In the genomic region with DNA sequence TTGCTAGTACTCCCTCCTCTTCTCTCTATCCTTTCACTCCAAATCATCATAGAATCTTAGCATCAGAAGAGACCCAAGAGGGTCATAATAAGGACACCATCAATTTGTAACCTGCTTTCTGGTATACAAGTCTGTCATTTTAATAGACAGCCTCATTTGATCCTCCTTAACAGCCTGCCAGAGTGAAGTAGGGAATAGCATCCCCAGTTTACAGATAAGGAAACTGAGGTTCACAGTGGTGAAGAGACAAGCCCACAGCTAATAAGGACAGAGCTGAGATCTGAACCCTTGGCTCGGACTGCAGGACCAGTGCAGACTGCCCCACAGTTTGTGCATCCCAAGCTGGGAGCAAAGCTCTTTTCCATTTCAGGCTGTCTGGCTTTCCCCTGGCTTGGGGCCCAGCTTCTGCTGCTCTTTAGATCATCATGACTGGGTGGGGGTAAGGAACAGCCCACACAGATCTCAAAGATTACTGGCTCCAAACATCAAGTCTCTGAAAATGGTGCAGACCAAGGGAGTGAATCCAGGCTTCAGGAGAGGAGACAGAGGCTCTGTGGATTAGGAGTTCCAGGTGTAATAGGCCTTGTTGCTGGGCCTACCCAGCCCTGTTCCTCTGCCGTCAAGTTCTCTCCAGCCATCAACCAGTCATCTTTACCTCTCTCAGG, we compare ENCODE assay signal across 12 cellular contexts. TPM values are rescaled to one million over a fixed set of nuclear protein-coding genes. Genes with fewer than 3 reads are reported as not detected.
DNase-seq lines count a peak whose midpoint lies in the region; ATAC-seq and TF ChIP-seq lines count a peak whose summit lies in the region.
"Had no signal": no experiment of that assay in that cellular context is flagged by ENCODE, and none has a peak within 500 bp of the region (broad histone marks: within the 10 kb centered on the region; RNA-seq: fewer than 3 reads in every experiment).

No MANE protein-coding gene starts in this region.

- H3K27ac Mint-ChIP-seq in T-helper 17 cell, result peak overlapping the region; percentile 27
- H3K27ac Mint-ChIP-seq: activated CD4-positive, alpha-beta T cell treated with anti-CD3 and anti-CD28 coated beads for 36 hours; activated naive CD8-positive, alpha-beta T cell treated with anti-CD3 and anti-CD28 coated beads, Interleukin-2, amount 10 ng/mL, durations not matched to agents 7 days and 5 days had no signal

- no peak overlapping the region for H3K4me3 Mint-ChIP-seq in T-helper 17 cell
- H3K4me3 Mint-ChIP-seq: activated CD4-positive, alpha-beta T cell treated with anti-CD3 and anti-CD28 coated beads for 36 hours; activated naive CD8-positive, alpha-beta T cell treated with anti-CD3 and anti-CD28 coated beads, Interleukin-2, amount 10 ng/mL, durations not matched to agents 7 days and 5 days had no signal

- peak overlapping the region; percentile 47 to 66 for H3K27ac ChIP-seq in prostate gland
- no peak overlapping the region for H3K27ac ChIP-seq in smooth muscle cell (ENCODE audit: low read depth)
- H3K27ac ChIP-seq: SJSA1 had no signal

- H3K79me2 ChIP-seq in smooth muscle cell (ENCODE audit: low read depth), result no peaks in the 10 kb centered on the region

- no peaks in the 10 kb centered on the region for H4K20me1 ChIP-seq in smooth muscle cell (ENCODE audit: low read depth)

- no peak overlapping the region for H3K4me2 ChIP-seq in smooth muscle cell

- H3K27me3 ChIP-seq in prostate gland (replicated peaks; ENCODE audit: insufficient read depth) (no peaks in the 10 kb centered on the region), smooth muscle cell (ENCODE audit: low read depth) (no peaks in the 10 kb centered on the region)
- H3K27me3 ChIP-seq: SJSA1 had no signal

- no peak for TF ChIP-seq CTCF in prostate gland (IDR thresholded peaks at IDR 0.05)
- TF ChIP-seq CTCF in smooth muscle cell (IDR thresholded peaks at IDR 0.05; ENCODE audit: borderline replicate concordance, insufficient read depth, poor library complexity, severe bottlenecking), result no peak

- no peak for TF ChIP-seq POLR2A in prostate gland (IDR thresholded peaks at IDR 0.05)

- ATAC-seq in T-helper 17 cell, result no peak
- peak; percentile 31 to 56 for ATAC-seq in left cardiac atrium
- ATAC-seq in HG03460 (IDR thresholded peaks at IDR 0.05; ENCODE audit: unreplicated experiment), result no peak

- DNase-seq in GM03348 (ENCODE audit: low spot score) (peak; percentile 65), T-helper 17 cell (no peak), left cardiac atrium (no peak), prostate gland (ENCODE audit: low spot score) (no peak), activated gamma-delta T cell (lab: John Stamatoyannopoulos, UW) (no peak), smooth muscle cell (lab: John Stamatoyannopoulos, UW; ENCODE audit: unreplicated experiment) (no peak), HCEC 1CT (no peak)

- H3K4me1 Mint-ChIP-seq in T-helper 17 cell, result peaks cover 9% of the 10 kb centered on the region

- H3K36me3 Mint-ChIP-seq in T-helper 17 cell (ENCODE audit: low read depth), result peaks cover 2% of the 10 kb centered on the region

- WGBS in prostate gland, result 35% methylated on average over 2 of the region's 2 CpGs
- WGBS in smooth muscle cell (ENCODE audit: low lambda C conversion rate), result 40% methylated on average over 2 of the region's 2 CpGs

- intact Hi-C loops in left cardiac atrium (cut with DNase I) (no loop called here), prostate gland (cut with DNase I) (no loop called here)

- no peak overlapping the region for H3K4me3 ChIP-seq in prostate gland
- no peak overlapping the region for H3K4me3 ChIP-seq in smooth muscle cell
- H3K4me3 ChIP-seq: GM12878, SJSA1 had no signal

- no peaks in the 10 kb centered on the region for H3K4me1 ChIP-seq in prostate gland (replicated peaks)
- H3K4me1 ChIP-seq in smooth muscle cell (ENCODE audit: low read depth), result peaks cover 3% of the 10 kb centered on the region
- H3K4me1 ChIP-seq: SJSA1 had no signal

- H3K9ac ChIP-seq in smooth muscle cell (ENCODE audit: low read depth), result no peak overlapping the region

- H2AFZ ChIP-seq in smooth muscle cell (ENCODE audit: low read depth), result no peak overlapping the region

- no peaks in the 10 kb centered on the region for H3K36me3 ChIP-seq in prostate gland
- H3K36me3 ChIP-seq in smooth muscle cell (ENCODE audit: low read depth), result no peaks in the 10 kb centered on the region
- H3K36me3 ChIP-seq: SJSA1 had no signal

- no peaks in the 10 kb centered on the region for H3K9me3 ChIP-seq in T-helper 17 cell (ENCODE audit: control insufficient read depth, low read length, poor library complexity, severe bottlenecking)
- no peaks in the 10 kb centered on the region for H3K9me3 ChIP-seq in prostate gland
- H3K9me3 ChIP-seq in smooth muscle cell (replicated peaks; ENCODE audit: low read depth), result no peaks in the 10 kb centered on the region
- H3K9me3 ChIP-seq: SJSA1 had no signal

- H3F3A ChIP-seq in smooth muscle cell (ENCODE audit: low read depth), result no peaks in the 10 kb centered on the region

- H3K27me3 Mint-ChIP-seq in T-helper 17 cell, result no peaks in the 10 kb centered on the region
- H3K27me3 Mint-ChIP-seq: activated CD4-positive, alpha-beta T cell treated with anti-CD3 and anti-CD28 coated beads for 36 hours had no signal

RNA-seq across cellular contexts. Expression of a gene that starts 10.3 kb away (rescaled TPM):
- 1 to 10 TPM; 5.7 to 7.0 TPM for total RNA-seq in T-helper 17 cell
- 100 to 1,000 TPM; 443 to 470 TPM for total RNA-seq in left cardiac atrium
- 100 to 1,000 TPM; 132 to 154 TPM for total RNA-seq in prostate gland
- 63.8 and 91.0 TPM in 2 replicates for total RNA-seq in smooth muscle cell
- 305 and 413 TPM in 2 replicates for polyA plus RNA-seq in smooth muscle cell

RNA-seq across cellular contexts. Expression of a gene that starts 15.3 kb away (rescaled TPM):
- total RNA-seq in T-helper 17 cell (1 to 10 TPM; 4.1 to 6.4 TPM), left cardiac atrium (1 to 10 TPM in 1 of 2 donors, under 1 TPM in 1; 0.47 to 4.2 TPM), prostate gland (10 to 100 TPM in 1 of 2 donors, 1 to 10 TPM in 1; 3.1 to 15.9 TPM), smooth muscle cell (42.3 and 45.5 TPM in 2 replicates)
- polyA plus RNA-seq in smooth muscle cell, result 15.4 and 26.2 TPM in 2 replicates

Comparison
In these comparisons a context has a peak if more than half of its experiments do, and no peak if none do; other contexts are left out.
1. ATAC-seq: peak in left cardiac atrium (2 of 2); none in T-helper 17 cell (single experiment) and HG03460 (single experiment).